ENCODE assay signal across 8 cellular contexts in genomic region chr2:120520929-120521912, GRCh38.
DNase-seq lines count a peak whose midpoint lies in the region; ATAC-seq, FAIRE-seq and TF ChIP-seq lines count a peak whose summit lies in the region.

No MANE protein-coding gene starts in this region.

- H3K36me3 Mint-ChIP-seq in CD14-positive monocyte, result no peaks in the 10 kb centered on the region

- no peak overlapping the region for H3K4me3 ChIP-seq in HepG2 (replicated peaks in 1 of 3; ENCODE audit: insufficient read depth in 1 of 3, low read depth in 2 of 3, low read length in 3 of 3)

- ATAC-seq in HepG2, result peak; percentile 37

- no peak overlapping the region for H3K4me3 Mint-ChIP-seq in CD14-positive monocyte

- peaks cover 0 to 5% (median 0%) of the 10 kb centered on the region in 7 donors for H3K9me3 Mint-ChIP-seq in CD14-positive monocyte

- no peaks in the 10 kb centered on the region for H4K20me1 ChIP-seq in HepG2 (ENCODE audit: insufficient read depth, low read length)

- no peak overlapping the region for H3K27ac Mint-ChIP-seq in CD14-positive monocyte

- no peak overlapping the region for H3K9ac ChIP-seq in HepG2 (ENCODE audit: insufficient read depth, low read depth, low read length)

- no peak overlapping the region for H3K27ac ChIP-seq in HepG2 (ENCODE audit: extremely low read length, insufficient read depth, low read length)

- no peaks in the 10 kb centered on the region for H3K4me1 Mint-ChIP-seq in CD14-positive monocyte

- POLR2A ChIA-PET in HepG2 (lab: Yijun Ruan, JAX), result interaction anchor here (0.8 to 2.1 kb wide), 3 partner anchors 19 to 56 kb away, joined by 3 to 16 read pairs (median 3); no protein-coding TSS in a partner anchor

- TF ChIP-seq CTCF in CD14-positive monocyte (IDR thresholded peaks at IDR 0.05), result peak; percentile 69
- peak; percentile 64 for TF ChIP-seq CTCF in GM13977 (IDR thresholded peaks at IDR 0.05; ENCODE audit: extremely low read depth, insufficient read depth, missing control alignments)
- peak; percentile 77 for TF ChIP-seq CTCF in HepG2 (CRISPR knock-in tag; IDR thresholded peaks at IDR 0.05)

- DNase-seq in CD14-positive monocyte (ENCODE audit: low spot score), result no peak
- DNase-seq in GM13977 (ENCODE audit: low spot score), result peak; percentile 52
- peak; percentile 25 for DNase-seq in NOMO-1 treated with DMSO at 0.1 percent for 48 hours (lab: John Stamatoyannopoulos, UW; ENCODE audit: unreplicated experiment)
- peak; percentile 30 to 70 for DNase-seq in T47D (ENCODE audit: low read depth in 1 of 2, low spot score in 1 of 2)
- peak; percentile 60 for DNase-seq in HepG2 (ENCODE audit: low spot score)
- DNase-seq in G401 (ENCODE audit: low spot score), result no peak
- no peak for DNase-seq in MV-4-11 (lab: John Stamatoyannopoulos, UW)
- DNase-seq in activated CD4-positive, CD25-positive, alpha-beta regulatory T cell treated with anti-CD3 and anti-CD28 coated beads, Interleukin-2, amount 50 U/mL, for 72 hours, result no peak

- no peaks in the 10 kb centered on the region for H3K36me3 ChIP-seq in HepG2 (replicated peaks in 1 of 2; ENCODE audit: control insufficient read depth in 1 of 2, insufficient read depth in 2 of 2, low read length in 2 of 2)

- peak; percentile 80 for TF ChIP-seq RAD21 in HepG2 (CRISPR knock-in tag; IDR thresholded peaks at IDR 0.05)

- no peaks in the 10 kb centered on the region for H3K9me3 ChIP-seq in HepG2 (ENCODE audit: low read length)

- FAIRE-seq in HepG2 (lab: Jason Lieb, UNC), result peak; percentile 34

- no TSS peak for BruUV-seq in HepG2 (replicated peaks; lab: Mats Ljungman, UMichigan)

- TF ChIP-seq POLR2A in HepG2 (IDR thresholded peaks at IDR 0.05; ENCODE audit: insufficient read depth in 1 of 2, low read depth in 2 of 2, low read length in 2 of 2), result no peak

- H3K27me3 Mint-ChIP-seq in CD14-positive monocyte (ENCODE audit: low read depth in 3 of 3), result peaks cover 18 to 27% (median 23%) of the 10 kb centered on the region in 3 donors

- peaks cover 0 to 5% of the 10 kb centered on the region in 2 experiments; a peak in 1 of 5 replicates for H3K27me3 ChIP-seq in HepG2 (ENCODE audit: control insufficient read depth in 1 of 2, insufficient read depth in 2 of 2, low read length in 2 of 2)

- WGBS in HepG2 (ENCODE audit: low lambda C conversion rate), result 35% methylated on average over 13 of the region's 13 CpGs

- no peak overlapping the region for H2AFZ ChIP-seq in HepG2 (ENCODE audit: low read length)

- in situ Hi-C loops in GM13977 (cut with MboI; ENCODE audit: low pct_unique_long_range_greater_than_20kb, low sequenced_read_pairs, unreplicated experiment) (no loop called here), T47D (cut with HindIII; ENCODE audit: low pct_unique_long_range_greater_than_20kb, low sequenced_read_pairs) (no loop called here), HepG2 (cut with HindIII; ENCODE audit: extremely low pct_ligation_motif_present, low pct_unique_long_range_greater_than_20kb) (no loop called here), G401 (cut with HindIII; ENCODE audit: low sequenced_read_pairs) (no loop called here)

- intact Hi-C loops in CD14-positive monocyte (cut with micrococcal nuclease), result no loop called here
- intact Hi-C loops in HepG2 (cut with micrococcal nuclease; ENCODE audit: unreplicated experiment), result loop anchor here (1.0 to 2.0 kb wide), 2 partner anchors 66 to 84 kb away; no protein-coding TSS in a partner anchor

- H3K4me1 ChIP-seq in HepG2 (ENCODE audit: insufficient read depth, low read length), result peaks cover 72% of the 10 kb centered on the region

- no peaks in the 10 kb centered on the region for H3K79me2 ChIP-seq in HepG2 (ENCODE audit: insufficient read depth, low read length)

- H3K4me2 ChIP-seq in HepG2 (ENCODE audit: low read depth, low read length), result peak overlapping the region; percentile 5; the same call in 1 of the 2 replicates

- CTCF ChIA-PET in HepG2 (lab: Yijun Ruan, JAX; ENCODE audit: low intra/inter-chr PET ratio, low total read pairs), result interaction anchor here (1.4 to 2.2 kb wide), 3 partner anchors 31 to 178 kb away, joined by 4 to 9 read pairs (median 6); no protein-coding TSS in a partner anchor

- TF ChIP-seq EP300 in HepG2 (IDR thresholded peaks at IDR 0.05; ENCODE audit: low read depth in 2 of 2, low read length in 2 of 2), result no peak
- no peak for TF ChIP-seq EP300 in HepG2 (CRISPR knock-in tag; IDR thresholded peaks at IDR 0.05; ENCODE audit: borderline replicate concordance)

TF ChIP-seq in HepG2, 621 proteins besides CTCF, POLR2A, EP300 and RAD21 (continues in another document):
- TF ChIP-seq SMAD3 (CRISPR knock-in tag; IDR thresholded peaks at IDR 0.05) (0 out of 2 replicates have a peak, but pooled peaks have one; percentile 32), JARID2 (CRISPR knock-in tag; IDR thresholded peaks at IDR 0.05; ENCODE audit: insufficient replicate concordance) (no peak), ZFY (CRISPR knock-in tag; IDR thresholded peaks at IDR 0.05) (no peak), ZBTB42 (CRISPR knock-in tag; IDR thresholded peaks at IDR 0.05) (no peak), SALL1 (CRISPR knock-in tag; IDR thresholded peaks at IDR 0.05) (0 out of 2 replicates have a peak, but pooled peaks have one; percentile 26), ZBTB7B (CRISPR knock-in tag; IDR thresholded peaks at IDR 0.05) (peak; percentile 60), RORA (CRISPR knock-in tag; IDR thresholded peaks at IDR 0.05) (no peak), BATF2 (CRISPR knock-in tag; IDR thresholded peaks at IDR 0.05) (no peak), ELF3 (CRISPR knock-in tag; IDR thresholded peaks at IDR 0.05) (0 out of 2 replicates have a peak, but pooled peaks have one; percentile 35), ZNF766 (CRISPR knock-in tag; IDR thresholded peaks at IDR 0.05; ENCODE audit: borderline replicate concordance) (0 out of 2 replicates have a peak, but pooled peaks have one; percentile 32), RFXANK (CRISPR knock-in tag; IDR thresholded peaks at IDR 0.05) (no peak), ELK4 (CRISPR knock-in tag; IDR thresholded peaks at IDR 0.05; ENCODE audit: borderline replicate concordance) (no peak), ARID3A (IDR thresholded peaks at IDR 0.05; ENCODE audit: low read depth, low read length) (peak; percentile 92), ZNF580 (CRISPR knock-in tag; IDR thresholded peaks at IDR 0.05; ENCODE audit: borderline replicate concordance, low read depth) (no peak), ZBTB39 (CRISPR knock-in tag; IDR thresholded peaks at IDR 0.05) (no peak)

Comparison
In these comparisons a context has a peak if more than half of its experiments do, and no peak if none do; other contexts are left out.
1. DNase-seq: peak in GM13977 (single experiment), NOMO-1 treated with DMSO at 0.1 percent for 48 hours (single experiment), T47D (2 of 2) and HepG2 (single experiment); none in CD14-positive monocyte (single experiment), G401 (single experiment), MV-4-11 (single experiment) and activated CD4-positive, CD25-positive, alpha-beta regulatory T cell treated with anti-CD3 and anti-CD28 coated beads, Interleukin-2, amount 50 U/mL, for 72 hours (single experiment).
2. Peak in every context shown above with its lines, with median percentiles within 50 percentile points of each other: CTCF ChIP-seq.